ENCODE assay signal across 6 cellular contexts in the genomic region with DNA sequence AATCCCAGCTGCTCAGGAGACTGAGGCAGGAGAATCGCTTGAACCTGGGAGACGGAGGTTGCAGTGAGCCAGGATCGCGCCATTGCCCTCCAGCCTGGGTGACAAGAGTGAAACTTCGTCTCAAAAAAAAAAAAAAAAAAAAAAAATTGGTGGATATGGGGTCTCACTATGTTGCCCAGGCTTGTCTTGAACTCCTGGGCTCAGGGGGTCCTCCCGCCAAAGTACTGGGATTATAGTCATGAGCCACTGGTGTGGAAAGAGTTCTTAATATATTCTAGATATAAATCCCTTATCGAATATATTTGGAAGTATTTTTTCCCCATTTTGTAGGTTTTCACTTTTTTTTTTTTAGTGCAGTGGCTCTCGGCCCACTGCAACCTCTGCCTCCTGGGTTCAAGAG. TPM values are rescaled to one million over a fixed set of nuclear protein-coding genes. Genes with fewer than 3 reads are reported as not detected.
"Had no signal": no experiment of that assay in that cellular context is flagged by ENCODE, and none has a peak within 500 bp of the region (broad histone marks: within the 10 kb centered on the region; RNA-seq: fewer than 3 reads in every experiment).

No MANE protein-coding gene starts in this region.

RNA-seq across cellular contexts. Expression of gene HPD, which starts 10.6 kb away (rescaled TPM):
- total RNA-seq: lower leg skin; lung microvascular endothelial cell; mononuclear cell; naive thymus-derived CD4-positive, alpha-beta T cell had no signal
- polyA plus RNA-seq: immature natural killer cell; keratinocyte; naive thymus-derived CD4-positive, alpha-beta T cell had no signal

RNA-seq across cellular contexts. Expression of gene CFAP251, which starts 49.2 kb away (rescaled TPM):
- polyA plus RNA-seq: naive thymus-derived CD4-positive, alpha-beta T cell had no signal
